Comparison of ENCODE assay signal across 21 cellular contexts in the genomic region with DNA sequence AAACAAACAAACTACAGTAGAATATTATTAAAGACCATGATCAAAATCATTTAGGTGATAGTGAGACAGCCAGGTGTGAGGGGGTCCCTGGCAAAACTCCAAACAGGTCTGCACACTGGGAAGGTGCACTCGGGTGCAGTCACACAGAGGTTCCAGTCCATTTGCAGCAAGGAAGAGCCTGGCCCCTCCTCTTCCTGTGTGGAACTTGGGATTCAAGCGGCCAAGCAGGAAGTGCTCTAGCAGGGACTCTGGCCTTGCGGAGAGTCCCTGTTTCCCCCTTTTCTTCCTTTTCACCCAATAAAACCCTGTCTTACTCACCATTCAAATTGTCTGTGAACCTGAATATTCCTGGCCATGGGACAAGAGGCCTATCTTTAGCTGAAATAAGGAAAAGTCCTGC.
A peak's percentile ranks its signal among the peaks of the same experiment; 100 is the strongest.
DNase-seq lines count a peak whose midpoint lies in the region; ATAC-seq and TF ChIP-seq lines count a peak whose summit lies in the region.
"Had no signal": no experiment of that assay in that cellular context is flagged by ENCODE, and none has a peak within 500 bp of the region (broad histone marks: within the 10 kb centered on the region; RNA-seq: fewer than 3 reads in every experiment).

No MANE protein-coding gene starts in this region.

- peak; percentile 5 for DNase-seq in BE2C
- peak; percentile 1 for DNase-seq in HT1080 (ENCODE audit: low read depth)
- peak; percentile 9 for DNase-seq in WTC11 (ENCODE audit: low spot score)
- no peak for DNase-seq in trophoblast cell
- DNase-seq in ureter (ENCODE audit: low spot score), result no peak
- DNase-seq in DMS114 treated with DMSO at 0.1 percent for 48 hours (lab: John Stamatoyannopoulos, UW; ENCODE audit: unreplicated experiment), result no peak
- DNase-seq in kidney tubule cell (ENCODE audit: low spot score), result no peak
- DNase-seq: CD4-positive, alpha-beta T cell; DMS53; H7; HFFc6; NCI-H1092; NCI-H1417 treated with DMSO at 0.1 percent for 48 hours; NCI-H187; NCI-H446; NCI-H524 treated with DMSO at 0.1 percent for 48 hours; Peyer's patch; SIG-M5 had no signal

- POLR2A ChIA-PET in WTC11 (lab: Charles Lee), result no interaction called here

- TF ChIP-seq CTCF in BE2C (IDR thresholded peaks at IDR 0.05; ENCODE audit: low read depth, low read length) (no peak), WTC11 (IDR thresholded peaks at IDR 0.05) (no peak)

- no peak overlapping the region for H3K4me3 Mint-ChIP-seq in WTC11
- H3K4me3 Mint-ChIP-seq: CD4-positive, alpha-beta T cell; HFFc6 had no signal

- H2AFZ ChIP-seq in trophoblast cell (ENCODE audit: insufficient read depth, low read length, poor library complexity), result no peak overlapping the region

- H3K4ac ChIP-seq in trophoblast cell (ENCODE audit: low read depth, low read length), result no peak overlapping the region

- H2BK12ac ChIP-seq in trophoblast cell (ENCODE audit: low read length), result no peak overlapping the region

- peak overlapping the region; percentile 70 for H4K12ac ChIP-seq in trophoblast cell (ENCODE audit: low read depth, low read length)

- H4K8ac ChIP-seq in trophoblast cell (ENCODE audit: low read depth, low read length), result peak overlapping the region; percentile 73

- H2AK5ac ChIP-seq in trophoblast cell (ENCODE audit: low read length), result no peak overlapping the region

- H3K36me3 ChIP-seq in BE2C (no peaks in the 10 kb centered on the region), trophoblast cell (ENCODE audit: control insufficient read depth in 1 of 2, insufficient read depth in 2 of 2, low read length in 2 of 2) (no peaks in the 10 kb centered on the region)
- H3K36me3 ChIP-seq: BLaER1 treated with 17β-estradiol and CSF1 and Interleukin-3, amounts not matched to agents 10 nM and 100 nM; Peyer's patch had no signal

- no peak overlapping the region for H2BK120ac ChIP-seq in trophoblast cell (ENCODE audit: insufficient read depth, low read length, poor library complexity)

- H2BK5ac ChIP-seq in trophoblast cell (ENCODE audit: low read depth, low read length, poor library complexity), result no peak overlapping the region

- no peaks in the 10 kb centered on the region for H3K79me2 ChIP-seq in trophoblast cell (ENCODE audit: control insufficient read depth, insufficient read depth, low read length, poor library complexity)

- H3K27me3 Mint-ChIP-seq in WTC11 (ENCODE audit: low read depth), result no peaks in the 10 kb centered on the region
- H3K27me3 Mint-ChIP-seq: CD4-positive, alpha-beta T cell had no signal

- H3K9ac ChIP-seq in trophoblast cell (ENCODE audit: low read length), result no peak overlapping the region
- H3K9ac ChIP-seq: BLaER1 treated with 17β-estradiol and CSF1 and Interleukin-3, amounts not matched to agents 10 nM and 100 nM had no signal

- no peak overlapping the region for H3K18ac ChIP-seq in trophoblast cell (ENCODE audit: low read length)

- ATAC-seq in WTC11 (peak; percentile 67), GM21447 (IDR thresholded peaks at IDR 0.05; ENCODE audit: unreplicated experiment) (no peak)

- no CpG with 5 or more reads among the region's 3 CpGs for WGBS in trophoblast cell (ENCODE audit: extremely low coverage, insufficient coverage, insufficient read length)

- no peak overlapping the region for H3K27ac ChIP-seq in trophoblast cell (ENCODE audit: low read depth, low read length)
- H3K27ac ChIP-seq: BLaER1 treated with 17β-estradiol and CSF1 and Interleukin-3, amounts not matched to agents 10 nM and 100 nM; Peyer's patch; SK-N-MC had no signal

- no peaks in the 10 kb centered on the region for H3K79me1 ChIP-seq in trophoblast cell (ENCODE audit: low read length)

- H3K4me1 Mint-ChIP-seq in WTC11, result no peaks in the 10 kb centered on the region

- no peaks in the 10 kb centered on the region for H3K9me3 Mint-ChIP-seq in WTC11
- H3K9me3 Mint-ChIP-seq: CD4-positive, alpha-beta T cell had no signal

- no peak overlapping the region for H3K4me3 ChIP-seq in BE2C (ENCODE audit: low read depth, low read length)
- H3K4me3 ChIP-seq in trophoblast cell (ENCODE audit: low read depth, low read length), result no peak overlapping the region
- H3K4me3 ChIP-seq: BLaER1 treated with 17β-estradiol and CSF1 and Interleukin-3, amounts not matched to agents 10 nM and 100 nM; Peyer's patch; SK-N-MC had no signal

- no peak overlapping the region for H4K91ac ChIP-seq in trophoblast cell (ENCODE audit: low read depth, low read length)

- H3K23ac ChIP-seq in trophoblast cell (ENCODE audit: low read length), result no peak overlapping the region

- no peaks in the 10 kb centered on the region for H3K36me3 Mint-ChIP-seq in WTC11

- H3K14ac ChIP-seq in trophoblast cell (ENCODE audit: low read length), result no peak overlapping the region

- no peaks in the 10 kb centered on the region for H3K9me3 ChIP-seq in BE2C
- H3K9me3 ChIP-seq in trophoblast cell (ENCODE audit: insufficient read depth, low read depth, low read length), result no peaks in the 10 kb centered on the region
- H3K9me3 ChIP-seq: Peyer's patch had no signal

- no peak overlapping the region for H3K4me2 ChIP-seq in trophoblast cell (ENCODE audit: low read length)
- H3K4me2 ChIP-seq: BLaER1 treated with 17β-estradiol and CSF1 and Interleukin-3, amounts not matched to agents 10 nM and 100 nM had no signal

- no peak overlapping the region for H3K27ac Mint-ChIP-seq in WTC11
- H3K27ac Mint-ChIP-seq: CD4-positive, alpha-beta T cell; HFFc6 had no signal

- no peaks in the 10 kb centered on the region for H3K27me3 ChIP-seq in BE2C
- no peaks in the 10 kb centered on the region for H3K27me3 ChIP-seq in trophoblast cell (ENCODE audit: insufficient read depth, low read length)
- H3K27me3 ChIP-seq: BLaER1 treated with 17β-estradiol and CSF1 and Interleukin-3, amounts not matched to agents 10 nM and 100 nM; Peyer's patch had no signal

- H3K4me1 ChIP-seq in BE2C (peaks cover 24% of the 10 kb centered on the region), trophoblast cell (ENCODE audit: control insufficient read depth in 1 of 2, insufficient read depth in 2 of 2, low read length in 2 of 2) (no peaks in the 10 kb centered on the region)
- H3K4me1 ChIP-seq: BLaER1 treated with 17β-estradiol and CSF1 and Interleukin-3, amounts not matched to agents 10 nM and 100 nM; Peyer's patch had no signal

- CTCF ChIA-PET in WTC11 (lab: Charles Lee), result no interaction called here

TF ChIP-seq in WTC11, 78 proteins besides CTCF, POLR2A, EP300 and RAD21:
- TF ChIP-seq, protein P1, sequence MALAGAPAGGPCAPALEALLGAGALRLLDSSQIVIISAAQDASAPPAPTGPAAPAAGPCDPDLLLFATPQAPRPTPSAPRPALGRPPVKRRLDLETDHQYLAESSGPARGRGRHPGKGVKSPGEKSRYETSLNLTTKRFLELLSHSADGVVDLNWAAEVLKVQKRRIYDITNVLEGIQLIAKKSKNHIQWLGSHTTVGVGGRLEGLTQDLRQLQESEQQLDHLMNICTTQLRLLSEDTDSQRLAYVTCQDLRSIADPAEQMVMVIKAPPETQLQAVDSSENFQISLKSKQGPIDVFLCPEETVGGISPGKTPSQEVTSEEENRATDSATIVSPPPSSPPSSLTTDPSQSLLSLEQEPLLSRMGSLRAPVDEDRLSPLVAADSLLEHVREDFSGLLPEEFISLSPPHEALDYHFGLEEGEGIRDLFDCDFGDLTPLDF (CRISPR knock-in tag; IDR thresholded peaks at IDR 0.05), result no peak
- TF ChIP-seq KAT7 (CRISPR knock-in tag; IDR thresholded peaks at IDR 0.05; ENCODE audit: borderline replicate concordance), result no peak
- TF ChIP-seq, protein P2, sequence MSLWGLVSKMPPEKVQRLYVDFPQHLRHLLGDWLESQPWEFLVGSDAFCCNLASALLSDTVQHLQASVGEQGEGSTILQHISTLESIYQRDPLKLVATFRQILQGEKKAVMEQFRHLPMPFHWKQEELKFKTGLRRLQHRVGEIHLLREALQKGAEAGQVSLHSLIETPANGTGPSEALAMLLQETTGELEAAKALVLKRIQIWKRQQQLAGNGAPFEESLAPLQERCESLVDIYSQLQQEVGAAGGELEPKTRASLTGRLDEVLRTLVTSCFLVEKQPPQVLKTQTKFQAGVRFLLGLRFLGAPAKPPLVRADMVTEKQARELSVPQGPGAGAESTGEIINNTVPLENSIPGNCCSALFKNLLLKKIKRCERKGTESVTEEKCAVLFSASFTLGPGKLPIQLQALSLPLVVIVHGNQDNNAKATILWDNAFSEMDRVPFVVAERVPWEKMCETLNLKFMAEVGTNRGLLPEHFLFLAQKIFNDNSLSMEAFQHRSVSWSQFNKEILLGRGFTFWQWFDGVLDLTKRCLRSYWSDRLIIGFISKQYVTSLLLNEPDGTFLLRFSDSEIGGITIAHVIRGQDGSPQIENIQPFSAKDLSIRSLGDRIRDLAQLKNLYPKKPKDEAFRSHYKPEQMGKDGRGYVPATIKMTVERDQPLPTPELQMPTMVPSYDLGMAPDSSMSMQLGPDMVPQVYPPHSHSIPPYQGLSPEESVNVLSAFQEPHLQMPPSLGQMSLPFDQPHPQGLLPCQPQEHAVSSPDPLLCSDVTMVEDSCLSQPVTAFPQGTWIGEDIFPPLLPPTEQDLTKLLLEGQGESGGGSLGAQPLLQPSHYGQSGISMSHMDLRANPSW (CRISPR knock-in tag; conservative IDR thresholded peaks at IDR 0.05; ENCODE audit: low read depth), result no peak
- no peak for TF ChIP-seq ZNF317 (CRISPR knock-in tag; IDR thresholded peaks at IDR 0.05; ENCODE audit: borderline replicate concordance, low read depth)
- no peak for TF ChIP-seq ZNF396 (CRISPR knock-in tag; IDR thresholded peaks at IDR 0.05; ENCODE audit: borderline replicate concordance)
- TF ChIP-seq SMAD4 (CRISPR knock-in tag; IDR thresholded peaks at IDR 0.05), result no peak
TF ChIP-seq in WTC11: peak in this region for 0.

Comparison
In these comparisons a context has a peak if more than half of its experiments do, and no peak if none do; other contexts are left out.
1. DNase-seq: peak in BE2C (single experiment), HT1080 (single experiment) and WTC11 (single experiment); none in trophoblast cell (0 of 2), ureter (single experiment), DMS114 treated with DMSO at 0.1 percent for 48 hours (single experiment) and kidney tubule cell (single experiment).